ENCODE assay signal across 1 cellular context in genomic region chr17:1709971-1710806, GRCh38.
TF ChIP-seq lines count a peak whose summit lies in the region.

Gene TLCD2 (minus strand): TSS chr17:1710377. CDS start chr17:1710242, 135 bp downstream.

TF ChIP-seq in HEK293, 187 proteins besides CTCF, POLR2A, EP300 and RAD21 (continued from another document and continues in another):
- TF ChIP-seq ZBTB10 (tag by site-specific recombination; IDR thresholded peaks at IDR 0.05) (0 out of 2 replicates have a peak, but pooled peaks have one; percentile 43), ZNF416 (tag by site-specific recombination; IDR thresholded peaks at IDR 0.05) (no peak), ZNF548 (tag by site-specific recombination; IDR thresholded peaks at IDR 0.05) (no peak), ZNF146 (tag by site-specific recombination; IDR thresholded peaks at IDR 0.05) (no peak; the same call in 1 of the 2 replicates), ZFP3 (tag by site-specific recombination; IDR thresholded peaks at IDR 0.05; ENCODE audit: low read depth) (no peak), ZNF202 (tag by site-specific recombination; IDR thresholded peaks at IDR 0.05; ENCODE audit: borderline replicate concordance) (no peak), ZNF658 (tag by site-specific recombination; IDR thresholded peaks at IDR 0.05) (no peak), ZIC2 (tag by site-specific recombination; IDR thresholded peaks at IDR 0.05) (peak; percentile 87), ZNF23 (tag by site-specific recombination; IDR thresholded peaks at IDR 0.05; ENCODE audit: borderline replicate concordance) (no peak), KLF8 (tag by site-specific recombination; IDR thresholded peaks at IDR 0.05) (peak; percentile 59; the same call in 1 of the 2 replicates), ZNF37A (tag by site-specific recombination; IDR thresholded peaks at IDR 0.05) (peak; percentile 68), ZNF121 (tag by site-specific recombination; IDR thresholded peaks at IDR 0.05) (no peak), ZNF155 (tag by site-specific recombination; IDR thresholded peaks at IDR 0.05) (no peak), GFI1B (tag by site-specific recombination; IDR thresholded peaks at IDR 0.05) (no peak), ZBTB21 (tag by site-specific recombination; IDR thresholded peaks at IDR 0.05) (no peak), ZNF518A (tag by site-specific recombination; conservative IDR thresholded peaks at IDR 0.05; ENCODE audit: low read depth) (no peak), ZNF654 (tag by site-specific recombination; IDR thresholded peaks at IDR 0.05; ENCODE audit: low read depth) (no peak), BCL11B (tag by site-specific recombination; IDR thresholded peaks at IDR 0.05; ENCODE audit: low read depth) (no peak), IKZF3 (tag by site-specific recombination; IDR thresholded peaks at IDR 0.05) (peak; percentile 96), ZNF423 (tag by site-specific recombination; IDR thresholded peaks at IDR 0.05) (0 out of 2 replicates have a peak, but pooled peaks have one; percentile 13), YY1 (tag by site-specific recombination; IDR thresholded peaks at IDR 0.05) (no peak), KLF9 (tag by site-specific recombination; IDR thresholded peaks at IDR 0.05; ENCODE audit: low read depth) (peak; percentile 59), ZBTB8A (tag by site-specific recombination; IDR thresholded peaks at IDR 0.05) (peak; percentile 37; the same call in 1 of the 2 replicates), ZNF274 (IDR thresholded peaks at IDR 0.05; ENCODE audit: low read length) (no peak), ZNF274 (tag by site-specific recombination; IDR thresholded peaks at IDR 0.05; ENCODE audit: borderline replicate concordance) (no peak), ZNF214 (tag by site-specific recombination; IDR thresholded peaks at IDR 0.05; ENCODE audit: borderline replicate concordance) (no peak), ZNF560 (tag by site-specific recombination; IDR thresholded peaks at IDR 0.05; ENCODE audit: borderline replicate concordance) (no peak), ZNF747 (tag by site-specific recombination; IDR thresholded peaks at IDR 0.05) (no peak), ZNF76 (tag by site-specific recombination; IDR thresholded peaks at IDR 0.05; ENCODE audit: borderline replicate concordance, low read depth) (0 out of 2 replicates have a peak, but pooled peaks have one; percentile 23), ZSCAN30 (tag by site-specific recombination; IDR thresholded peaks at IDR 0.05) (peak; percentile 71), GLIS2 (tag by site-specific recombination; IDR thresholded peaks at IDR 0.05) (peak; percentile 89), ZNF555 (tag by site-specific recombination; conservative IDR thresholded peaks at IDR 0.05) (no peak), ZNF394 (tag by site-specific recombination; IDR thresholded peaks at IDR 0.05; ENCODE audit: borderline replicate concordance) (no peak), HOXA7 (CRISPR knock-in tag; IDR thresholded peaks at IDR 0.05; ENCODE audit: borderline replicate concordance) (no peak), MEIS1 (CRISPR knock-in tag; IDR thresholded peaks at IDR 0.05; ENCODE audit: borderline replicate concordance) (no peak), PRDM1 (tag by site-specific recombination; IDR thresholded peaks at IDR 0.05) (no peak)
- TF ChIP-seq, protein P1, sequence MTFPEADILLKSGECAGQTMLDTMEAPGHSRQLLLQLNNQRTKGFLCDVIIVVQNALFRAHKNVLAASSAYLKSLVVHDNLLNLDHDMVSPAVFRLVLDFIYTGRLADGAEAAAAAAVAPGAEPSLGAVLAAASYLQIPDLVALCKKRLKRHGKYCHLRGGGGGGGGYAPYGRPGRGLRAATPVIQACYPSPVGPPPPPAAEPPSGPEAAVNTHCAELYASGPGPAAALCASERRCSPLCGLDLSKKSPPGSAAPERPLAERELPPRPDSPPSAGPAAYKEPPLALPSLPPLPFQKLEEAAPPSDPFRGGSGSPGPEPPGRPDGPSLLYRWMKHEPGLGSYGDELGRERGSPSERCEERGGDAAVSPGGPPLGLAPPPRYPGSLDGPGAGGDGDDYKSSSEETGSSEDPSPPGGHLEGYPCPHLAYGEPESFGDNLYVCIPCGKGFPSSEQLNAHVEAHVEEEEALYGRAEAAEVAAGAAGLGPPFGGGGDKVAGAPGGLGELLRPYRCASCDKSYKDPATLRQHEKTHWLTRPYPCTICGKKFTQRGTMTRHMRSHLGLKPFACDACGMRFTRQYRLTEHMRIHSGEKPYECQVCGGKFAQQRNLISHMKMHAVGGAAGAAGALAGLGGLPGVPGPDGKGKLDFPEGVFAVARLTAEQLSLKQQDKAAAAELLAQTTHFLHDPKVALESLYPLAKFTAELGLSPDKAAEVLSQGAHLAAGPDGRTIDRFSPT (tag by site-specific recombination; IDR thresholded peaks at IDR 0.05), result no peak
- TF ChIP-seq, protein P2, sequence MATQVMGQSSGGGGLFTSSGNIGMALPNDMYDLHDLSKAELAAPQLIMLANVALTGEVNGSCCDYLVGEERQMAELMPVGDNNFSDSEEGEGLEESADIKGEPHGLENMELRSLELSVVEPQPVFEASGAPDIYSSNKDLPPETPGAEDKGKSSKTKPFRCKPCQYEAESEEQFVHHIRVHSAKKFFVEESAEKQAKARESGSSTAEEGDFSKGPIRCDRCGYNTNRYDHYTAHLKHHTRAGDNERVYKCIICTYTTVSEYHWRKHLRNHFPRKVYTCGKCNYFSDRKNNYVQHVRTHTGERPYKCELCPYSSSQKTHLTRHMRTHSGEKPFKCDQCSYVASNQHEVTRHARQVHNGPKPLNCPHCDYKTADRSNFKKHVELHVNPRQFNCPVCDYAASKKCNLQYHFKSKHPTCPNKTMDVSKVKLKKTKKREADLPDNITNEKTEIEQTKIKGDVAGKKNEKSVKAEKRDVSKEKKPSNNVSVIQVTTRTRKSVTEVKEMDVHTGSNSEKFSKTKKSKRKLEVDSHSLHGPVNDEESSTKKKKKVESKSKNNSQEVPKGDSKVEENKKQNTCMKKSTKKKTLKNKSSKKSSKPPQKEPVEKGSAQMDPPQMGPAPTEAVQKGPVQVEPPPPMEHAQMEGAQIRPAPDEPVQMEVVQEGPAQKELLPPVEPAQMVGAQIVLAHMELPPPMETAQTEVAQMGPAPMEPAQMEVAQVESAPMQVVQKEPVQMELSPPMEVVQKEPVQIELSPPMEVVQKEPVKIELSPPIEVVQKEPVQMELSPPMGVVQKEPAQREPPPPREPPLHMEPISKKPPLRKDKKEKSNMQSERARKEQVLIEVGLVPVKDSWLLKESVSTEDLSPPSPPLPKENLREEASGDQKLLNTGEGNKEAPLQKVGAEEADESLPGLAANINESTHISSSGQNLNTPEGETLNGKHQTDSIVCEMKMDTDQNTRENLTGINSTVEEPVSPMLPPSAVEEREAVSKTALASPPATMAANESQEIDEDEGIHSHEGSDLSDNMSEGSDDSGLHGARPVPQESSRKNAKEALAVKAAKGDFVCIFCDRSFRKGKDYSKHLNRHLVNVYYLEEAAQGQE (tag by site-specific recombination; IDR thresholded peaks at IDR 0.05), result no peak
- TF ChIP-seq, protein P3, sequence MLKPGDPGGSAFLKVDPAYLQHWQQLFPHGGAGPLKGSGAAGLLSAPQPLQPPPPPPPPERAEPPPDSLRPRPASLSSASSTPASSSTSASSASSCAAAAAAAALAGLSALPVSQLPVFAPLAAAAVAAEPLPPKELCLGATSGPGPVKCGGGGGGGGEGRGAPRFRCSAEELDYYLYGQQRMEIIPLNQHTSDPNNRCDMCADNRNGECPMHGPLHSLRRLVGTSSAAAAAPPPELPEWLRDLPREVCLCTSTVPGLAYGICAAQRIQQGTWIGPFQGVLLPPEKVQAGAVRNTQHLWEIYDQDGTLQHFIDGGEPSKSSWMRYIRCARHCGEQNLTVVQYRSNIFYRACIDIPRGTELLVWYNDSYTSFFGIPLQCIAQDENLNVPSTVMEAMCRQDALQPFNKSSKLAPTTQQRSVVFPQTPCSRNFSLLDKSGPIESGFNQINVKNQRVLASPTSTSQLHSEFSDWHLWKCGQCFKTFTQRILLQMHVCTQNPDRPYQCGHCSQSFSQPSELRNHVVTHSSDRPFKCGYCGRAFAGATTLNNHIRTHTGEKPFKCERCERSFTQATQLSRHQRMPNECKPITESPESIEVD (tag by site-specific recombination; IDR thresholded peaks at IDR 0.05), result no peak
- TF ChIP-seq, protein P4, sequence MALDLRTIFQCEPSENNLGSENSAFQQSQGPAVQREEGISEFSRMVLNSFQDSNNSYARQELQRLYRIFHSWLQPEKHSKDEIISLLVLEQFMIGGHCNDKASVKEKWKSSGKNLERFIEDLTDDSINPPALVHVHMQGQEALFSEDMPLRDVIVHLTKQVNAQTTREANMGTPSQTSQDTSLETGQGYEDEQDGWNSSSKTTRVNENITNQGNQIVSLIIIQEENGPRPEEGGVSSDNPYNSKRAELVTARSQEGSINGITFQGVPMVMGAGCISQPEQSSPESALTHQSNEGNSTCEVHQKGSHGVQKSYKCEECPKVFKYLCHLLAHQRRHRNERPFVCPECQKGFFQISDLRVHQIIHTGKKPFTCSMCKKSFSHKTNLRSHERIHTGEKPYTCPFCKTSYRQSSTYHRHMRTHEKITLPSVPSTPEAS (tag by site-specific recombination; IDR thresholded peaks at IDR 0.05), result no peak
- TF ChIP-seq, protein P5, sequence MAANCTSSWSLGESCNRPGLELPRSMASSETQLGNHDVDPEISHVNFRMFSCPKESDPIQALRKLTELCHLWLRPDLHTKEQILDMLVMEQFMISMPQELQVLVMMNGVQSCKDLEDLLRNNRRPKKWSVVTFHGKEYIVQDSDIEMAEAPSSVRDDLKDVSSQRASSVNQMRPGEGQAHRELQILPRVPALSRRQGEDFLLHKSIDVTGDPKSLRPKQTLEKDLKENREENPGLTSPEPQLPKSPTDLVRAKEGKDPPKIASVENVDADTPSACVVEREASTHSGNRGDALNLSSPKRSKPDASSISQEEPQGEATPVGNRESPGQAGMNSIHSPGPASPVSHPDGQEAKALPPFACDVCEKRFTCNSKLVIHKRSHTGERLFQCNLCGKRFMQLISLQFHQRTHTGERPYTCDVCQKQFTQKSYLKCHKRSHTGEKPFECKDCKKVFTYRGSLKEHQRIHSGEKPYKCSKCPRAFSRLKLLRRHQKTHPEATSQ (tag by site-specific recombination; IDR thresholded peaks at IDR 0.05), result no peak
- TF ChIP-seq, protein P6, sequence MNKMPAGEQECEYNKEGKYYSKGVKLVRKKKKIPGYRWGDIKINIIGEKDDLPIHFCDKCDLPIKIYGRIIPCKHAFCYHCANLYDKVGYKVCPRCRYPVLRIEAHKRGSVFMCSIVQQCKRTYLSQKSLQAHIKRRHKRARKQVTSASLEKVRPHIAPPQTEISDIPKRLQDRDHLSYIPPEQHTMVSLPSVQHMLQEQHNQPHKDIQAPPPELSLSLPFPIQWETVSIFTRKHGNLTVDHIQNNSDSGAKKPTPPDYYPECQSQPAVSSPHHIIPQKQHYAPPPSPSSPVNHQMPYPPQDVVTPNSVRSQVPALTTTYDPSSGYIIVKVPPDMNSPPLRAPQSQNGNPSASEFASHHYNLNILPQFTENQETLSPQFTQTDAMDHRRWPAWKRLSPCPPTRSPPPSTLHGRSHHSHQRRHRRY (tag by site-specific recombination; IDR thresholded peaks at IDR 0.05), result no peak
